In genomic region chr19:39397360-39398296, GRCh38 we compare ENCODE assay signal across 8 cellular contexts. TPM values are rescaled to one million over a fixed set of nuclear protein-coding genes. Genes with fewer than 3 reads are reported as not detected.
A peak's percentile ranks its signal among the peaks of the same experiment; 100 is the strongest.
DNase-seq lines count a peak whose midpoint lies in the region; ATAC-seq and TF ChIP-seq lines count a peak whose summit lies in the region.

No MANE protein-coding gene starts in this region.

- H3K27ac ChIP-seq in HL-60 (replicated peaks) (peak overlapping the region; percentile 86), mesodermal cell (ENCODE audit: low read depth, low read length, severe bottlenecking) (peak overlapping the region; percentile 6)
- peak overlapping the region; percentile 66 for H3K27ac ChIP-seq in effector memory CD4-positive, alpha-beta T cell (ENCODE audit: insufficient read depth, low read length, poor library complexity, severe bottlenecking)

- no peak for ATAC-seq in HG02852 (IDR thresholded peaks at IDR 0.05; ENCODE audit: unreplicated experiment)

- H3K4me3 ChIP-seq in HL-60 (replicated peaks; ENCODE audit: insufficient read depth, low read length) (no peak overlapping the region), mesodermal cell (ENCODE audit: extremely low read depth, insufficient read depth, low read length, poor library complexity, severe bottlenecking) (no peak overlapping the region)
- no peak overlapping the region for H3K4me3 ChIP-seq in effector memory CD4-positive, alpha-beta T cell (ENCODE audit: insufficient read depth, low read depth, low read length, poor library complexity, severe bottlenecking)

- TF ChIP-seq CTCF in HL-60 (IDR thresholded peaks at IDR 0.05; ENCODE audit: insufficient read depth, low read length): peak; percentile 90

- H3K9me3 ChIP-seq in effector memory CD4-positive, alpha-beta T cell (ENCODE audit: control insufficient read depth, low read length): no peaks in the 10 kb centered on the region
- H3K9me3 ChIP-seq in mesodermal cell (ENCODE audit: control insufficient read depth, low read length): no peaks in the 10 kb centered on the region

- DNase-seq in HL-60 (ENCODE audit: low read depth in 1 of 2, low spot score in 1 of 2): peak; percentile 86 to 90
- peak; percentile 90 for DNase-seq in NOMO-1 treated with dmso at 0.1 percent for 144 hours (lab: John Stamatoyannopoulos, UW; ENCODE audit: unreplicated experiment)
- DNase-seq in activated CD8-positive, alpha-beta memory T cell treated with anti-CD3 and anti-CD28 coated beads for 4 hours (ENCODE audit: low read depth in 2 of 2): peak; percentile 87
- peak; percentile 81 to 85 (median 85) for DNase-seq in effector memory CD4-positive, alpha-beta T cell
- peak; percentile 85 to 89 for DNase-seq in stimulated activated CD8-positive, alpha-beta memory T cell treated with anti-CD3 and anti-CD28 coated beads, Interleukin-15, amount 100 ng/mL, for 48 hours (ENCODE audit: low read depth in 2 of 2)

- peaks cover 40% of the 10 kb centered on the region for H3K4me1 ChIP-seq in effector memory CD4-positive, alpha-beta T cell (ENCODE audit: control insufficient read depth, insufficient read depth, low read length, poor library complexity, severe bottlenecking)
- H3K4me1 ChIP-seq in mesodermal cell (ENCODE audit: control insufficient read depth, insufficient read depth, low read length, poor library complexity, severe bottlenecking): peaks cover 26% of the 10 kb centered on the region

- peaks cover 19% of the 10 kb centered on the region for H3K36me3 ChIP-seq in effector memory CD4-positive, alpha-beta T cell (ENCODE audit: control insufficient read depth, insufficient read depth, low read length)
- H3K36me3 ChIP-seq in mesodermal cell (ENCODE audit: control insufficient read depth, insufficient read depth, low read length): peaks cover 32% of the 10 kb centered on the region

- no peaks in the 10 kb centered on the region for H3K27me3 ChIP-seq in HL-60 (ENCODE audit: insufficient read depth, poor library complexity, severe bottlenecking)
- H3K27me3 ChIP-seq in effector memory CD4-positive, alpha-beta T cell (replicated peaks; ENCODE audit: control insufficient read depth, insufficient read depth, low read length, poor library complexity, severe bottlenecking): no peaks in the 10 kb centered on the region

- TF ChIP-seq POLR2A in GM15510 (IDR thresholded peaks at IDR 0.05; ENCODE audit: borderline replicate concordance, extremely low read depth, insufficient read length): peak; percentile 38

- WGBS in mesodermal cell (ENCODE audit: insufficient coverage in 2 of 2), 2 experiments: 69 to 76% methylated on average over 7 to 10 of the region's 17 CpGs

RNA-seq across cellular contexts. Expression of gene MED29, which starts 6.5 kb away (rescaled TPM):
- polyA plus RNA-seq in mesodermal cell (2013, experiment 1 of 2): 20.7 TPM
- polyA plus RNA-seq in mesodermal cell (2013, experiment 2 of 2): 17.8 TPM

RNA-seq across cellular contexts. Expression of gene PAF1, which starts 6.7 kb away (rescaled TPM):
- polyA plus RNA-seq in mesodermal cell (2013, experiment 1 of 2): 41.8 TPM
- polyA plus RNA-seq in mesodermal cell (2013, experiment 2 of 2): 46.1 TPM

RNA-seq across cellular contexts. Expression of gene ZFP36, which starts 9.0 kb away (rescaled TPM):
- 19.8 TPM for polyA plus RNA-seq in mesodermal cell (2013, experiment 1 of 2)
- polyA plus RNA-seq in mesodermal cell (2013, experiment 2 of 2): 13.8 TPM

RNA-seq across cellular contexts. Expression of gene PLEKHG2, which starts 14.8 kb away (rescaled TPM):
- 49.7 TPM for polyA plus RNA-seq in mesodermal cell (2013, experiment 1 of 2)
- 42.2 TPM for polyA plus RNA-seq in mesodermal cell (2013, experiment 2 of 2)

RNA-seq across cellular contexts. Expression of gene RPS16, which starts 38.1 kb away (rescaled TPM):
- polyA plus RNA-seq in mesodermal cell (2013, experiment 1 of 2): 2,563 TPM
- 2,222 TPM for polyA plus RNA-seq in mesodermal cell (2013, experiment 2 of 2)

Comparison
In these comparisons a context has a peak if more than half of its experiments do, and no peak if none do; other contexts are left out.
1. H3K27ac ChIP-seq: peak in every context shown above with its lines; median percentile 86 in HL-60; 66 in effector memory CD4-positive, alpha-beta T cell; 6 in mesodermal cell.